ENCODE assay signal across 13 cellular contexts in genomic region chr22:48979482-48979881, GRCh38.
DNase-seq lines count a peak whose midpoint lies in the region; ATAC-seq and TF ChIP-seq lines count a peak whose summit lies in the region.
"Had no signal": no experiment of that assay in that cellular context is flagged by ENCODE, and none has a peak within 500 bp of the region (broad histone marks: within the 10 kb centered on the region; RNA-seq: fewer than 3 reads in every experiment).

No MANE protein-coding gene starts in this region.

- no peaks in the 10 kb centered on the region for H3K9me3 ChIP-seq in OCI-LY7 (ENCODE audit: low read length)

- no peaks in the 10 kb centered on the region for H3K9me3 Mint-ChIP-seq in T-helper 2 cell treated with Interferon-gamma antibody and Interleukin-4, amounts not matched to agents 5 μg/mL and 100 μg/mL, for 36 hours
- H3K9me3 Mint-ChIP-seq: activated T-cell treated with anti-CD3 and anti-CD28 coated beads, Interleukin-2, amount 50 U/mL, for 24 hours had no signal

- H3K27ac ChIP-seq in OCI-LY7 (ENCODE audit: low read depth, low read length, poor library complexity, severe bottlenecking): no peak overlapping the region
- H3K27ac ChIP-seq: dorsolateral prefrontal cortex, tibial artery had no signal

- CTCF ChIA-PET in OCI-LY7 (lab: Charles Lee; ENCODE audit: unreplicated experiment): no interaction called here

- H3K27me3 Mint-ChIP-seq in T-helper 2 cell treated with Interferon-gamma antibody and Interleukin-4, amounts not matched to agents 5 μg/mL and 100 μg/mL, for 36 hours (ENCODE audit: low read depth): no peaks in the 10 kb centered on the region

- no peaks in the 10 kb centered on the region for H3K79me2 ChIP-seq in OCI-LY7 (ENCODE audit: insufficient read depth, low read depth, low read length)

- H3K4me1 ChIP-seq in OCI-LY7 (ENCODE audit: insufficient read depth, low read length, poor library complexity, severe bottlenecking): no peaks in the 10 kb centered on the region
- H3K4me1 ChIP-seq: tibial artery had no signal

- H3K27ac Mint-ChIP-seq in T-helper 2 cell treated with Interferon-gamma antibody and Interleukin-4, amounts not matched to agents 5 μg/mL and 100 μg/mL, for 36 hours: no peak overlapping the region
- H3K27ac Mint-ChIP-seq: activated T-cell treated with anti-CD3 and anti-CD28 coated beads, Interleukin-2, amount 50 U/mL, for 24 hours; HFFc6 had no signal

- TF ChIP-seq CTCF in LNCaP clone FGC (IDR thresholded peaks at IDR 0.05; ENCODE audit: control insufficient read depth, extremely low read depth, insufficient read depth): peak; percentile 24; the same call in 1 of the 2 replicates
- TF ChIP-seq CTCF in OCI-LY7 (conservative IDR thresholded peaks at IDR 0.05; ENCODE audit: low read length): peak; percentile 42; the same call in 1 of the 2 replicates

- H3K9me2 ChIP-seq in OCI-LY7 (ENCODE audit: insufficient read depth, low read length): no peaks in the 10 kb centered on the region

- H3K36me3 ChIP-seq in OCI-LY7 (ENCODE audit: insufficient read depth, low read length): no peaks in the 10 kb centered on the region
- H3K36me3 ChIP-seq: tibial artery had no signal

- intact Hi-C loops in OCI-LY7 (cut with micrococcal nuclease; ENCODE audit: unreplicated experiment): no loop called here

- H2AFZ ChIP-seq in OCI-LY7 (ENCODE audit: low read length): no peak overlapping the region

- no peak overlapping the region for H3K4me3 ChIP-seq in LNCaP clone FGC (ENCODE audit: low read depth, low read length)
- H3K4me3 ChIP-seq in OCI-LY7 (ENCODE audit: low read depth, low read length, poor library complexity, severe bottlenecking): no peak overlapping the region
- H3K4me3 ChIP-seq: dorsolateral prefrontal cortex, tibial artery had no signal

- BruUV-seq in OCI-LY7 (replicated peaks; lab: Mats Ljungman, UMichigan): no TSS peak

- H3K4me2 ChIP-seq in OCI-LY7 (ENCODE audit: low read length): no peak overlapping the region

- peak; percentile 28 for ATAC-seq in left lobe of liver
- no peak for ATAC-seq in GM19395 (IDR thresholded peaks at IDR 0.05; ENCODE audit: unreplicated experiment)

- peak; percentile 3 for DNase-seq in DMS53 (lab: John Stamatoyannopoulos, UW)
- no peak for DNase-seq in DMS53 treated with DMSO at 0.1 percent for 48 hours (lab: John Stamatoyannopoulos, UW; ENCODE audit: unreplicated experiment)
- DNase-seq in LNCaP clone FGC (ENCODE audit: low read depth): no peak
- DNase-seq in OCI-LY7 (ENCODE audit: low spot score): peak; percentile 6
- no peak for DNase-seq in left lobe of liver (ENCODE audit: low spot score)
- DNase-seq in ureter (ENCODE audit: low spot score): no peak
- no peak for DNase-seq in T-helper 2 cell treated with Interferon-gamma antibody and Interleukin-4, amounts not matched to agents 5 μg/mL and 100 μg/mL, for 36 hours (ENCODE audit: low spot score)
- DNase-seq: activated T-cell treated with anti-CD3 and anti-CD28 coated beads, Interleukin-2, amount 50 U/mL, for 24 hours; HFFc6; midbrain had no signal

- H4K20me1 ChIP-seq in OCI-LY7 (ENCODE audit: insufficient read depth, low read length): no peaks in the 10 kb centered on the region

- H3K4me1 Mint-ChIP-seq in T-helper 2 cell treated with Interferon-gamma antibody and Interleukin-4, amounts not matched to agents 5 μg/mL and 100 μg/mL, for 36 hours (ENCODE audit: low read depth): no peaks in the 10 kb centered on the region

- no peak overlapping the region for H3K4me3 Mint-ChIP-seq in T-helper 2 cell treated with Interferon-gamma antibody and Interleukin-4, amounts not matched to agents 5 μg/mL and 100 μg/mL, for 36 hours
- H3K4me3 Mint-ChIP-seq: activated T-cell treated with anti-CD3 and anti-CD28 coated beads, Interleukin-2, amount 50 U/mL, for 24 hours; HFFc6 had no signal

- no peaks in the 10 kb centered on the region for H3K36me3 Mint-ChIP-seq in T-helper 2 cell treated with Interferon-gamma antibody and Interleukin-4, amounts not matched to agents 5 μg/mL and 100 μg/mL, for 36 hours (ENCODE audit: low read depth)

- POLR2A ChIA-PET in OCI-LY7 (lab: Charles Lee): no interaction called here

Comparison
In these comparisons a context has a peak if more than half of its experiments do, and no peak if none do; other contexts are left out.
1. DNase-seq: peak in DMS53 (single experiment) and OCI-LY7 (single experiment); none in DMS53 treated with DMSO at 0.1 percent for 48 hours (single experiment), LNCaP clone FGC (single experiment), left lobe of liver (single experiment), ureter (single experiment) and T-helper 2 cell treated with Interferon-gamma antibody and Interleukin-4, amounts not matched to agents 5 μg/mL and 100 μg/mL, for 36 hours (single experiment).